ENCODE assay signal across 1 cellular context in the genomic region with DNA sequence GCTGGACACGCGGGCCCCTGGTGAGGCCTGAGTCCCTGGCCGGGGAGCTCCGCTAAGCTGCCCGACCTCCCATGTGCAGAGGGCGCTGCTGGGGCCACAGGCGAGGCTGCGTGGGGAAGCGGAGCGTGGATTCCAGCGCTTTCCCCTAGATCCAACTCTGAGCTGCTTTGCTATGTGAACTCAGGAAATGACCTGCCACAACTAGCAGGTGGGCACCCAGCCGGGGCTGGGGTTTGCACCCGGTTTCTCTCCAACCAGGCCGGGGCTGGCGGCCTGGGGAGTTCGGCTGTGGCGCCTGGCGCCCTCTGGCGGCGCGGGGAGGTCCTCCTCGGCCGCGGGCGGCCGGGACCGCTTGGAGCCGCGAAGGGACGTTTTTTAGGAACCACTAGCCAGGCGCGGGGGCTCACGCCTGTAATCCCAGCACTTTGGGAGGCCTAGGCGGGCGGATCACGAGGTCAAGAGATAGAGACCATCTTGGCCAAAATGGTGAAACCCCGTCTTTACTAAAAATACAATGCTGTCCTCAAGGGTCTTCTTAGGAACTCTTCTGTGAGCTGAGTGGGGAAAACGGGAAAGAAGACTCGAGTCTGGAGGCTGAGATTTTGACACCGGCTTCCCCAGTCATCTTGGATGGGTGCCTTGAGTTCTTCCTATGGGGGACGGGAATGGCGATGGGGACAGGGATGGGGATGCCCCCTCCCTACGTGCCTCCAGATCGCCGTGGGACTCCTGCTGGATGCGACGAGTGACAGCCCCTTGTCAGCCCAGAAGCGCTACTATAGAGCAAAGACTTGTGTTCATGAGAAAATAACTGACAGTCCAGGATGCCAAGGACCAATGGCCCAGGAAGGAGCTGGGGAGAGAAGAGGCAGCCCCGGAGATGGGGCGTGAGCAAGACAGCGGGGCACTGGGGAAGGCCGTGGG.
TF ChIP-seq lines count a peak whose summit lies in the region.

No MANE protein-coding gene starts in this region.

TF ChIP-seq in GM12878, 131 proteins besides CTCF, POLR2A, EP300 and RAD21:
- TF ChIP-seq TCF3 (IDR thresholded peaks at IDR 0.05; ENCODE audit: borderline replicate concordance, insufficient read depth, low read depth, low read length) (no peak), SMC3 (IDR thresholded peaks at IDR 0.05; ENCODE audit: borderline replicate concordance, low read length) (peak; percentile 84), YBX1 (IDR thresholded peaks at IDR 0.05) (no peak), ESRRA (IDR thresholded peaks at IDR 0.05; ENCODE audit: low read length) (no peak), ZNF207 (IDR thresholded peaks at IDR 0.05; ENCODE audit: borderline replicate concordance) (peak; percentile 59; the same call in 1 of the 2 replicates), YY1 (IDR thresholded peaks at IDR 0.05; ENCODE audit: low read depth, low read length) (peak; percentile 83), SMARCA5 (IDR thresholded peaks at IDR 0.05) (peak; percentile 53; the same call in 1 of the 2 replicates), RB1 (IDR thresholded peaks at IDR 0.05; ENCODE audit: borderline replicate concordance) (peak; percentile 60; the same call in 1 of the 2 replicates), TCF12 (IDR thresholded peaks at IDR 0.05; ENCODE audit: low read depth, low read length) (0 out of 2 replicates have a peak, but pooled peaks have one; percentile 18), LARP7 (IDR thresholded peaks at IDR 0.05) (peak; percentile 37; the same call in 1 of the 2 replicates), NR2F1 (conservative IDR thresholded peaks at IDR 0.05) (0 out of 2 replicates have a peak, but pooled peaks have one; percentile 17)
- TF ChIP-seq, protein P1, sequence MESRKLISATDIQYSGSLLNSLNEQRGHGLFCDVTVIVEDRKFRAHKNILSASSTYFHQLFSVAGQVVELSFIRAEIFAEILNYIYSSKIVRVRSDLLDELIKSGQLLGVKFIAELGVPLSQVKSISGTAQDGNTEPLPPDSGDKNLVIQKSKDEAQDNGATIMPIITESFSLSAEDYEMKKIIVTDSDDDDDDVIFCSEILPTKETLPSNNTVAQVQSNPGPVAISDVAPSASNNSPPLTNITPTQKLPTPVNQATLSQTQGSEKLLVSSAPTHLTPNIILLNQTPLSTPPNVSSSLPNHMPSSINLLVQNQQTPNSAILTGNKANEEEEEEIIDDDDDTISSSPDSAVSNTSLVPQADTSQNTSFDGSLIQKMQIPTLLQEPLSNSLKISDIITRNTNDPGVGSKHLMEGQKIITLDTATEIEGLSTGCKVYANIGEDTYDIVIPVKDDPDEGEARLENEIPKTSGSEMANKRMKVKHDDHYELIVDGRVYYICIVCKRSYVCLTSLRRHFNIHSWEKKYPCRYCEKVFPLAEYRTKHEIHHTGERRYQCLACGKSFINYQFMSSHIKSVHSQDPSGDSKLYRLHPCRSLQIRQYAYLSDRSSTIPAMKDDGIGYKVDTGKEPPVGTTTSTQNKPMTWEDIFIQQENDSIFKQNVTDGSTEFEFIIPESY (IDR thresholded peaks at IDR 0.05) = peak; percentile 97
- TF ChIP-seq, protein P2, sequence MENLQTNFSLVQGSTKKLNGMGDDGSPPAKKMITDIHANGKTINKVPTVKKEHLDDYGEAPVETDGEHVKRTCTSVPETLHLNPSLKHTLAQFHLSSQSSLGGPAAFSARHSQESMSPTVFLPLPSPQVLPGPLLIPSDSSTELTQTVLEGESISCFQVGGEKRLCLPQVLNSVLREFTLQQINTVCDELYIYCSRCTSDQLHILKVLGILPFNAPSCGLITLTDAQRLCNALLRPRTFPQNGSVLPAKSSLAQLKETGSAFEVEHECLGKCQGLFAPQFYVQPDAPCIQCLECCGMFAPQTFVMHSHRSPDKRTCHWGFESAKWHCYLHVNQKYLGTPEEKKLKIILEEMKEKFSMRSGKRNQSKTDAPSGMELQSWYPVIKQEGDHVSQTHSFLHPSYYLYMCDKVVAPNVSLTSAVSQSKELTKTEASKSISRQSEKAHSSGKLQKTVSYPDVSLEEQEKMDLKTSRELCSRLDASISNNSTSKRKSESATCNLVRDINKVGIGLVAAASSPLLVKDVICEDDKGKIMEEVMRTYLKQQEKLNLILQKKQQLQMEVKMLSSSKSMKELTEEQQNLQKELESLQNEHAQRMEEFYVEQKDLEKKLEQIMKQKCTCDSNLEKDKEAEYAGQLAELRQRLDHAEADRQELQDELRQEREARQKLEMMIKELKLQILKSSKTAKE (IDR thresholded peaks at IDR 0.05; ENCODE audit: low read depth, poor library complexity, severe bottlenecking) = no peak
- TF ChIP-seq, protein P3, sequence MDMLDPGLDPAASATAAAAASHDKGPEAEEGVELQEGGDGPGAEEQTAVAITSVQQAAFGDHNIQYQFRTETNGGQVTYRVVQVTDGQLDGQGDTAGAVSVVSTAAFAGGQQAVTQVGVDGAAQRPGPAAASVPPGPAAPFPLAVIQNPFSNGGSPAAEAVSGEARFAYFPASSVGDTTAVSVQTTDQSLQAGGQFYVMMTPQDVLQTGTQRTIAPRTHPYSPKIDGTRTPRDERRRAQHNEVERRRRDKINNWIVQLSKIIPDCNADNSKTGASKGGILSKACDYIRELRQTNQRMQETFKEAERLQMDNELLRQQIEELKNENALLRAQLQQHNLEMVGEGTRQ (IDR thresholded peaks at IDR 0.05; ENCODE audit: borderline replicate concordance, low read depth, low read length) = no peak
- TF ChIP-seq, protein P4, sequence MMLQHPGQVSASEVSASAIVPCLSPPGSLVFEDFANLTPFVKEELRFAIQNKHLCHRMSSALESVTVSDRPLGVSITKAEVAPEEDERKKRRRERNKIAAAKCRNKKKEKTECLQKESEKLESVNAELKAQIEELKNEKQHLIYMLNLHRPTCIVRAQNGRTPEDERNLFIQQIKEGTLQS (IDR thresholded peaks at IDR 0.05; ENCODE audit: borderline replicate concordance, extremely low read depth, low read depth, low read length) = no peak
- TF ChIP-seq, protein P5, sequence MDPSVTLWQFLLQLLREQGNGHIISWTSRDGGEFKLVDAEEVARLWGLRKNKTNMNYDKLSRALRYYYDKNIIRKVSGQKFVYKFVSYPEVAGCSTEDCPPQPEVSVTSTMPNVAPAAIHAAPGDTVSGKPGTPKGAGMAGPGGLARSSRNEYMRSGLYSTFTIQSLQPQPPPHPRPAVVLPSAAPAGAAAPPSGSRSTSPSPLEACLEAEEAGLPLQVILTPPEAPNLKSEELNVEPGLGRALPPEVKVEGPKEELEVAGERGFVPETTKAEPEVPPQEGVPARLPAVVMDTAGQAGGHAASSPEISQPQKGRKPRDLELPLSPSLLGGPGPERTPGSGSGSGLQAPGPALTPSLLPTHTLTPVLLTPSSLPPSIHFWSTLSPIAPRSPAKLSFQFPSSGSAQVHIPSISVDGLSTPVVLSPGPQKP (IDR thresholded peaks at IDR 0.05; ENCODE audit: low read depth, low read length) = no peak
